11 cellular contexts compared by ENCODE assay signal in genomic region chr9:278651-279050, GRCh38.
DNase-seq lines count a peak whose midpoint lies in the region; ATAC-seq and TF ChIP-seq lines count a peak whose summit lies in the region.
"Had no signal": no experiment of that assay in that cellular context is flagged by ENCODE, and none has a peak within 500 bp of the region (broad histone marks: within the 10 kb centered on the region; RNA-seq: fewer than 3 reads in every experiment).

No MANE protein-coding gene starts in this region.

- no peak overlapping the region for H3K9ac ChIP-seq in DND-41 (ENCODE audit: low read depth, low read length)

- H3K4me1 Mint-ChIP-seq in nephron progenitor cell: no peaks in the 10 kb centered on the region

- H4K20me1 ChIP-seq in DND-41 (ENCODE audit: insufficient read depth, low read length): peaks cover 14% of the 10 kb centered on the region; the same call in 1 of the 2 replicates

- TF ChIP-seq CTCF in DND-41 (IDR thresholded peaks at IDR 0.05; ENCODE audit: borderline replicate concordance, extremely low read depth, low read length, poor library complexity, severe bottlenecking) (no peak), mucosa of descending colon (IDR thresholded peaks at IDR 0.05) (no peak), foreskin keratinocyte (conservative IDR thresholded peaks at IDR 0.05) (no peak), nephron progenitor cell (IDR thresholded peaks at IDR 0.05) (no peak), foreskin fibroblast (IDR thresholded peaks at IDR 0.05; ENCODE audit: low read depth, low read length) (no peak)

- no peak overlapping the region for H3K27ac Mint-ChIP-seq in nephron progenitor cell

- peak overlapping the region; percentile 24; the same call in 1 of the 2 replicates for H3K4me2 ChIP-seq in DND-41 (ENCODE audit: insufficient read depth, low read length)

- H2AFZ ChIP-seq in DND-41 (ENCODE audit: low read depth, low read length): no peak overlapping the region

- H3K27ac ChIP-seq in DND-41 (ENCODE audit: low read length) (peak overlapping the region; percentile 71), foreskin keratinocyte (no peak overlapping the region)
- H3K27ac ChIP-seq: pancreas, SK-N-MC had no signal

- H3K4me1 ChIP-seq in DND-41 (ENCODE audit: insufficient read depth, low read length) (peaks cover 73% of the 10 kb centered on the region), mucosa of descending colon (ENCODE audit: low read depth) (no peaks in the 10 kb centered on the region), foreskin keratinocyte (no peaks in the 10 kb centered on the region)
- H3K4me1 ChIP-seq: pancreas had no signal

- peaks cover 3% of the 10 kb centered on the region for H3K27me3 Mint-ChIP-seq in nephron progenitor cell (ENCODE audit: low read depth, poor library complexity)

- H3K36me3 Mint-ChIP-seq in nephron progenitor cell (ENCODE audit: low read depth): no peaks in the 10 kb centered on the region

- H3K4me3 ChIP-seq in DND-41 (ENCODE audit: low read depth in 1 of 2, low read length in 2 of 2): no peak overlapping the region
- H3K4me3 ChIP-seq in mucosa of descending colon: no peak overlapping the region
- H3K4me3 ChIP-seq in foreskin fibroblast (ENCODE audit: low read depth in 1 of 2, low read length in 2 of 2): no peak overlapping the region
- H3K4me3 ChIP-seq: pancreas, SK-N-MC had no signal

- H3K27me3 ChIP-seq in DND-41 (ENCODE audit: insufficient read depth, low read length, poor library complexity) (no peaks in the 10 kb centered on the region), foreskin keratinocyte (no peaks in the 10 kb centered on the region)
- H3K27me3 ChIP-seq: pancreas had no signal

- ATAC-seq in DND-41 (ENCODE audit: insufficient read depth, low read depth) (peak; percentile 32; the same call in 1 of the 3 replicates), HG02763 (IDR thresholded peaks at IDR 0.05; ENCODE audit: unreplicated experiment) (peak; percentile 47), mucosa of descending colon (peak; percentile 87), foreskin keratinocyte (no peak)

- H3K36me3 ChIP-seq in DND-41 (ENCODE audit: insufficient read depth, low read length) (peaks cover 51% of the 10 kb centered on the region), mucosa of descending colon (ENCODE audit: low read depth) (no peaks in the 10 kb centered on the region)
- H3K36me3 ChIP-seq: pancreas had no signal

- peaks cover 99% of the 10 kb centered on the region for H3K79me2 ChIP-seq in DND-41 (ENCODE audit: insufficient read depth, low read length)

- H3K9me3 ChIP-seq in DND-41 (ENCODE audit: insufficient read depth, low read length, severe bottlenecking) (no peaks in the 10 kb centered on the region), mucosa of descending colon (no peaks in the 10 kb centered on the region)
- H3K9me3 ChIP-seq: pancreas had no signal

- no peak overlapping the region for H3K4me3 Mint-ChIP-seq in nephron progenitor cell

- intact Hi-C loops in mucosa of descending colon (cut with DNase I, micrococcal nuclease): no loop called here

- DNase-seq in DND-41: no peak
- DNase-seq in activated CD8-positive, alpha-beta memory T cell treated with anti-CD3 and anti-CD28 coated beads, Interleukin-2, amount 50 U/mL, for 4 hours: peak; percentile 34
- peak in 1 of 3 donors; percentile 42 for DNase-seq in mucosa of descending colon
- no peak for DNase-seq in foreskin keratinocyte
- no peak for DNase-seq in NOMO-1 treated with dmso at 0.1 percent for 144 hours (lab: John Stamatoyannopoulos, UW; ENCODE audit: unreplicated experiment)
- no peak for DNase-seq in nephron progenitor cell
- no peak for DNase-seq in foreskin fibroblast
- DNase-seq: NCI-H146, pancreas had no signal

- no peaks in the 10 kb centered on the region for H3K9me3 Mint-ChIP-seq in nephron progenitor cell
